Comparison of ENCODE assay signal across 1 cellular context in genomic region chrX:22699591-22700091, GRCh38.
TF ChIP-seq lines count a peak whose summit lies in the region.

No MANE protein-coding gene starts in this region.

TF ChIP-seq in SK-N-SH treated with all-trans-retinoic acid at 6 μM for 48 hours, 23 proteins besides CTCF, POLR2A, EP300 and RAD21 (continued from another document):
- TF ChIP-seq POU6F1 (CRISPR knock-in tag; IDR thresholded peaks at IDR 0.05; ENCODE audit: borderline replicate concordance, low read depth) (no peak), BACH2 (CRISPR knock-in tag; IDR thresholded peaks at IDR 0.05; ENCODE audit: borderline replicate concordance) (no peak), OSR1 (CRISPR knock-in tag; IDR thresholded peaks at IDR 0.05) (no peak), ZNF70 (CRISPR knock-in tag; IDR thresholded peaks at IDR 0.05) (no peak), ESRRG (CRISPR knock-in tag; IDR thresholded peaks at IDR 0.05) (no peak), RARB (CRISPR knock-in tag; IDR thresholded peaks at IDR 0.05) (no peak), TOX (CRISPR knock-in tag; IDR thresholded peaks at IDR 0.05; ENCODE audit: borderline replicate concordance) (no peak), ZFP30 (CRISPR knock-in tag; IDR thresholded peaks at IDR 0.05) (no peak), PATZ1 (CRISPR knock-in tag; IDR thresholded peaks at IDR 0.05; ENCODE audit: borderline replicate concordance) (no peak), GLIS3 (CRISPR knock-in tag; IDR thresholded peaks at IDR 0.05) (no peak), TCF4 (CRISPR knock-in tag; IDR thresholded peaks at IDR 0.05; ENCODE audit: borderline replicate concordance) (no peak), ZNF565 (CRISPR knock-in tag; conservative IDR thresholded peaks at IDR 0.05; ENCODE audit: low read depth) (no peak), ISL1 (CRISPR knock-in tag; IDR thresholded peaks at IDR 0.05) (no peak), TSHZ2 (CRISPR knock-in tag; IDR thresholded peaks at IDR 0.05) (no peak)
